Comparison of ENCODE assay signal across 1 cellular context in the genomic region with DNA sequence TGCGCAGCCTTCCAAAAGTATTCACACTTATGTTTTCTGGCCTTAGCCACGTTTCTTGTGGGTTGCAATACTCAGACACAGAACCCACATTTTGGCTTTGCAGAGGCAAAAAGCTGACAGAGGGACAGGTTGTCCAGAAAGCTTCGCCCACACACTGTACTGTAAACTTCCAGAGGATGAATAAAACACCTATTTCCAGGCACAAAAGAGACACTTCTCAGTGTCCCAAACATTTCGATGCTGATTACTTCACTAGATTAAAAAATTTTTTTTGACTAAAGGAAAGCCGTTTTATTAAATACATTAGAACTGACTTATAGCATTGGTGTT.
TF ChIP-seq lines count a peak whose summit lies in the region.

No MANE protein-coding gene starts in this region.

TF ChIP-seq in A549, 52 proteins besides CTCF, POLR2A, EP300 and RAD21:
- TF ChIP-seq JUNB (IDR thresholded peaks at IDR 0.05) (no peak), ZNF302 (CRISPR knock-in tag; IDR thresholded peaks at IDR 0.05) (no peak), ZC3H11A (IDR thresholded peaks at IDR 0.05) (0 out of 2 replicates have a peak, but pooled peaks have one; percentile 11), HOXB5 (CRISPR knock-in tag; IDR thresholded peaks at IDR 0.05) (no peak), RNF2 (IDR thresholded peaks at IDR 0.05; ENCODE audit: borderline replicate concordance, low read depth) (no peak), EHF (CRISPR knock-in tag; IDR thresholded peaks at IDR 0.05) (no peak), ZSCAN20 (CRISPR knock-in tag; IDR thresholded peaks at IDR 0.05) (no peak), JUN (IDR thresholded peaks at IDR 0.05) (no peak), CBX8 (IDR thresholded peaks at IDR 0.05) (no peak)
- TF ChIP-seq, protein P1, sequence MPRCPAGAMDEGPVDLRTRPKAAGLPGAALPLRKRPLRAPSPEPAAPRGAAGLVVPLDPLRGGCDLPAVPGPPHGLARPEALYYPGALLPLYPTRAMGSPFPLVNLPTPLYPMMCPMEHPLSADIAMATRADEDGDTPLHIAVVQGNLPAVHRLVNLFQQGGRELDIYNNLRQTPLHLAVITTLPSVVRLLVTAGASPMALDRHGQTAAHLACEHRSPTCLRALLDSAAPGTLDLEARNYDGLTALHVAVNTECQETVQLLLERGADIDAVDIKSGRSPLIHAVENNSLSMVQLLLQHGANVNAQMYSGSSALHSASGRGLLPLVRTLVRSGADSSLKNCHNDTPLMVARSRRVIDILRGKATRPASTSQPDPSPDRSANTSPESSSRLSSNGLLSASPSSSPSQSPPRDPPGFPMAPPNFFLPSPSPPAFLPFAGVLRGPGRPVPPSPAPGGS (IDR thresholded peaks at IDR 0.05) = no peak
- TF ChIP-seq, protein P2, sequence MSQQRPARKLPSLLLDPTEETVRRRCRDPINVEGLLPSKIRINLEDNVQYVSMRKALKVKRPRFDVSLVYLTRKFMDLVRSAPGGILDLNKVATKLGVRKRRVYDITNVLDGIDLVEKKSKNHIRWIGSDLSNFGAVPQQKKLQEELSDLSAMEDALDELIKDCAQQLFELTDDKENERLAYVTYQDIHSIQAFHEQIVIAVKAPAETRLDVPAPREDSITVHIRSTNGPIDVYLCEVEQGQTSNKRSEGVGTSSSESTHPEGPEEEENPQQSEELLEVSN (IDR thresholded peaks at IDR 0.05; ENCODE audit: borderline replicate concordance, low read depth) = no peak
- TF ChIP-seq, protein P3, sequence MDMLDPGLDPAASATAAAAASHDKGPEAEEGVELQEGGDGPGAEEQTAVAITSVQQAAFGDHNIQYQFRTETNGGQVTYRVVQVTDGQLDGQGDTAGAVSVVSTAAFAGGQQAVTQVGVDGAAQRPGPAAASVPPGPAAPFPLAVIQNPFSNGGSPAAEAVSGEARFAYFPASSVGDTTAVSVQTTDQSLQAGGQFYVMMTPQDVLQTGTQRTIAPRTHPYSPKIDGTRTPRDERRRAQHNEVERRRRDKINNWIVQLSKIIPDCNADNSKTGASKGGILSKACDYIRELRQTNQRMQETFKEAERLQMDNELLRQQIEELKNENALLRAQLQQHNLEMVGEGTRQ (IDR thresholded peaks at IDR 0.05) = peak; percentile 36
- TF ChIP-seq, protein P4, sequence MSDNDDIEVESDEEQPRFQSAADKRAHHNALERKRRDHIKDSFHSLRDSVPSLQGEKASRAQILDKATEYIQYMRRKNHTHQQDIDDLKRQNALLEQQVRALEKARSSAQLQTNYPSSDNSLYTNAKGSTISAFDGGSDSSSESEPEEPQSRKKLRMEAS (IDR thresholded peaks at IDR 0.05) = peak; percentile 77; the same call in 1 of the 2 replicates
TF ChIP-seq in A549: peak in this region for 3.
